Comparison of ENCODE assay signal across 16 cellular contexts in genomic region chr2:113873867-113874266, GRCh38. TPM values are rescaled to one million over a fixed set of nuclear protein-coding genes. Genes with fewer than 3 reads are reported as not detected.
DNase-seq lines count a peak whose midpoint lies in the region; ATAC-seq and TF ChIP-seq lines count a peak whose summit lies in the region.
"Had no signal": no experiment of that assay in that cellular context is flagged by ENCODE, and none has a peak within 500 bp of the region (broad histone marks: within the 10 kb centered on the region; RNA-seq: fewer than 3 reads in every experiment).

No MANE protein-coding gene starts in this region.

- no peak overlapping the region for H3K9ac ChIP-seq in SK-N-SH

- H3K36me3 ChIP-seq in SK-N-SH (replicated peaks in 1 of 2; ENCODE audit: control insufficient read depth in 1 of 2, insufficient read depth in 2 of 2, low read length in 1 of 2): no peaks in the 10 kb centered on the region
- H3K36me3 ChIP-seq in right lobe of liver: no peaks in the 10 kb centered on the region
- H3K36me3 ChIP-seq: MG63 had no signal

- no peaks in the 10 kb centered on the region for H3K36me3 Mint-ChIP-seq in nephron progenitor cell (ENCODE audit: low read depth)
- no peaks in the 10 kb centered on the region for H3K36me3 Mint-ChIP-seq in effector memory CD8-positive, alpha-beta T cell (ENCODE audit: insufficient read depth)

- H3K9me3 ChIP-seq in SK-N-SH (no peaks in the 10 kb centered on the region), right lobe of liver (no peaks in the 10 kb centered on the region)
- H3K9me3 ChIP-seq: MG63 had no signal

- CTCF ChIA-PET in SK-N-SH (lab: Yijun Ruan, JAX): no interaction called here

- no peak for TF ChIP-seq CTCF in SK-N-SH (IDR thresholded peaks at IDR 0.05)
- no peak for TF ChIP-seq CTCF in VCaP (conservative IDR thresholded peaks at IDR 0.05)
- no peak for TF ChIP-seq CTCF in nephron progenitor cell (IDR thresholded peaks at IDR 0.05)
- TF ChIP-seq CTCF in right lobe of liver (IDR thresholded peaks at IDR 0.05): no peak

- no peak for TF ChIP-seq POLR2A in right lobe of liver (IDR thresholded peaks at IDR 0.05)

- no peak for DNase-seq in SK-N-SH
- DNase-seq in EH (ENCODE audit: low read depth): peak; percentile 53
- no peak for DNase-seq in nephron progenitor cell
- DNase-seq in effector memory CD8-positive, alpha-beta T cell: no peak
- no peak for DNase-seq in right lobe of liver
- DNase-seq: 8988T, MG63, NCI-H1092, NCI-H2081 treated with DMSO at 0.1 percent for 48 hours, NCI-H510A treated with DMSO at 0.1 percent for 48 hours, NCI-H82, SHP77 had no signal

- peak overlapping the region; percentile 33; the same call in 1 of the 2 replicates for H3K4me2 ChIP-seq in SK-N-SH

- peaks cover 13% of the 10 kb centered on the region for H3F3A ChIP-seq in SK-N-SH (replicated peaks; ENCODE audit: insufficient read depth)

- no peak overlapping the region for H3K4me3 Mint-ChIP-seq in nephron progenitor cell
- no peak overlapping the region for H3K4me3 Mint-ChIP-seq in effector memory CD8-positive, alpha-beta T cell

- H3K9me3 Mint-ChIP-seq in nephron progenitor cell: no peaks in the 10 kb centered on the region
- H3K9me3 Mint-ChIP-seq in effector memory CD8-positive, alpha-beta T cell: no peaks in the 10 kb centered on the region

- no peaks in the 10 kb centered on the region for H3K9me2 ChIP-seq in SK-N-SH

- no peak overlapping the region for H3K4me3 ChIP-seq in SK-N-SH (ENCODE audit: low read depth in 2 of 2, low read length in 1 of 2)
- no peak overlapping the region for H3K4me3 ChIP-seq in right lobe of liver
- H3K4me3 ChIP-seq: MG63 had no signal

- POLR2A ChIA-PET in SK-N-SH (lab: Yijun Ruan, JAX): no interaction called here

- H3K27ac ChIP-seq in SK-N-SH (ENCODE audit: low read depth in 2 of 2, low read length in 1 of 2) (no peak overlapping the region), VCaP (peak overlapping the region; percentile 82), right lobe of liver (no peak overlapping the region)

- H3K4me1 ChIP-seq in SK-N-SH (ENCODE audit: control insufficient read depth in 1 of 2, insufficient read depth in 2 of 2, low read depth in 1 of 2, low read length in 1 of 2) (peaks cover 4 to 7% of the 10 kb centered on the region in 2 experiments; a peak in 3 of 4 replicates), right lobe of liver (peaks cover 0 to 3% (median 0%) of the 10 kb centered on the region in 4 donors)

- H3K27me3 Mint-ChIP-seq in nephron progenitor cell (ENCODE audit: low read depth, poor library complexity): no peaks in the 10 kb centered on the region
- H3K27me3 Mint-ChIP-seq in effector memory CD8-positive, alpha-beta T cell: no peaks in the 10 kb centered on the region

- H4K20me1 ChIP-seq in SK-N-SH (ENCODE audit: insufficient read depth): no peaks in the 10 kb centered on the region

- peak overlapping the region; percentile 34 for H3K27ac Mint-ChIP-seq in nephron progenitor cell
- H3K27ac Mint-ChIP-seq in effector memory CD8-positive, alpha-beta T cell: peak overlapping the region in 1 of 2 donors; percentile 7

- TF ChIP-seq RAD21 in SK-N-SH (IDR thresholded peaks at IDR 0.05; ENCODE audit: low read length): no peak

- H3K4me1 Mint-ChIP-seq in nephron progenitor cell: peaks cover 35% of the 10 kb centered on the region
- H3K4me1 Mint-ChIP-seq in effector memory CD8-positive, alpha-beta T cell (ENCODE audit: low read depth in 2 of 2): peaks cover 0 to 13% of the 10 kb centered on the region in 2 donors

- no peak overlapping the region for H2AFZ ChIP-seq in SK-N-SH (ENCODE audit: low read depth)

- ATAC-seq in SK-N-SH treated with all-trans-retinoic acid at 6 μM for 48 hours (no peak), HG02970 (IDR thresholded peaks at IDR 0.05; ENCODE audit: low FRiP score, unreplicated experiment) (no peak), right lobe of liver (no peak)
- ATAC-seq in effector memory CD8-positive, alpha-beta T cell (replicated peaks): no peak
- ATAC-seq: HepG2 had no signal

- TF ChIP-seq EP300 in SK-N-SH (IDR thresholded peaks at IDR 0.05; ENCODE audit: borderline replicate concordance in 1 of 2, low read depth in 1 of 2, low read length in 1 of 2): no peak

- WGBS in SK-N-SH (ENCODE audit: low lambda C conversion rate): 47% methylated on average over 3 of the region's 3 CpGs
- 35% methylated on average over 3 of the region's 3 CpGs for WGBS in right lobe of liver (ENCODE audit: insufficient coverage, low coverage, low lambda C conversion rate, missing lambda C conversion rate)

- intact Hi-C loops in right lobe of liver (cut with DNase I): no loop called here

- H3K27me3 ChIP-seq in SK-N-SH (ENCODE audit: insufficient read depth): no peaks in the 10 kb centered on the region
- no peaks in the 10 kb centered on the region for H3K27me3 ChIP-seq in right lobe of liver
- H3K27me3 ChIP-seq: MG63 had no signal

- H3K79me2 ChIP-seq in SK-N-SH (ENCODE audit: insufficient read depth): no peaks in the 10 kb centered on the region

TF ChIP-seq in SK-N-SH, 30 proteins besides CTCF, POLR2A, EP300 and RAD21 (continues in another document):
- no peak for TF ChIP-seq ZBTB33 (IDR thresholded peaks at IDR 0.05; ENCODE audit: borderline replicate concordance, low read depth)
- TF ChIP-seq USF2 (IDR thresholded peaks at IDR 0.05; ENCODE audit: borderline replicate concordance, low read depth, low read length): no peak
- TF ChIP-seq YY1 (IDR thresholded peaks at IDR 0.05; ENCODE audit: low read depth): no peak
- TF ChIP-seq POLR2AphosphoS5 (IDR thresholded peaks at IDR 0.05; ENCODE audit: low read depth, low read length): no peak
- no peak for TF ChIP-seq JUND (IDR thresholded peaks at IDR 0.05)
- no peak for TF ChIP-seq SIN3A (IDR thresholded peaks at IDR 0.05; ENCODE audit: borderline replicate concordance, low read depth, low read length)
- TF ChIP-seq GATA2 (CRISPR knock-in tag; IDR thresholded peaks at IDR 0.05): no peak
- TF ChIP-seq SMC3 (IDR thresholded peaks at IDR 0.05; ENCODE audit: low read depth, low read length): no peak

TF ChIP-seq in SK-N-SH treated with all-trans-retinoic acid at 6 μM for 48 hours, 23 proteins besides CTCF, POLR2A, EP300 and RAD21:
- TF ChIP-seq PPARA (CRISPR knock-in tag; IDR thresholded peaks at IDR 0.05; ENCODE audit: borderline replicate concordance) (no peak), ZFP3 (CRISPR knock-in tag; IDR thresholded peaks at IDR 0.05) (no peak), SNAI2 (CRISPR knock-in tag; IDR thresholded peaks at IDR 0.05) (no peak), TOX (CRISPR knock-in tag; IDR thresholded peaks at IDR 0.05; ENCODE audit: borderline replicate concordance) (no peak), ZNF565 (CRISPR knock-in tag; conservative IDR thresholded peaks at IDR 0.05; ENCODE audit: low read depth) (no peak), ARNTL (CRISPR knock-in tag; IDR thresholded peaks at IDR 0.05; ENCODE audit: borderline replicate concordance, low read depth) (no peak), ZNF8 (CRISPR knock-in tag; IDR thresholded peaks at IDR 0.05) (no peak)
- TF ChIP-seq, protein P1, sequence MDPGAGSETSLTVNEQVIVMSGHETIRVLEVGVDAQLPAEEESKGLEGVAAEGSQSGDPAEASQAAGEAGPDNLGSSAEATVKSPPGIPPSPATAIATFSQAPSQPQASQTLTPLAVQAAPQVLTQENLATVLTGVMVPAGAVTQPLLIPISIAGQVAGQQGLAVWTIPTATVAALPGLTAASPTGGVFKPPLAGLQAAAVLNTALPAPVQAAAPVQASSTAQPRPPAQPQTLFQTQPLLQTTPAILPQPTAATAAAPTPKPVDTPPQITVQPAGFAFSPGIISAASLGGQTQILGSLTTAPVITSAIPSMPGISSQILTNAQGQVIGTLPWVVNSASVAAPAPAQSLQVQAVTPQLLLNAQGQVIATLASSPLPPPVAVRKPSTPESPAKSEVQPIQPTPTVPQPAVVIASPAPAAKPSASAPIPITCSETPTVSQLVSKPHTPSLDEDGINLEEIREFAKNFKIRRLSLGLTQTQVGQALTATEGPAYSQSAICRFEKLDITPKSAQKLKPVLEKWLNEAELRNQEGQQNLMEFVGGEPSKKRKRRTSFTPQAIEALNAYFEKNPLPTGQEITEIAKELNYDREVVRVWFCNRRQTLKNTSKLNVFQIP (CRISPR knock-in tag; IDR thresholded peaks at IDR 0.05; ENCODE audit: borderline replicate concordance, low read depth): no peak
- TF ChIP-seq, protein P2, sequence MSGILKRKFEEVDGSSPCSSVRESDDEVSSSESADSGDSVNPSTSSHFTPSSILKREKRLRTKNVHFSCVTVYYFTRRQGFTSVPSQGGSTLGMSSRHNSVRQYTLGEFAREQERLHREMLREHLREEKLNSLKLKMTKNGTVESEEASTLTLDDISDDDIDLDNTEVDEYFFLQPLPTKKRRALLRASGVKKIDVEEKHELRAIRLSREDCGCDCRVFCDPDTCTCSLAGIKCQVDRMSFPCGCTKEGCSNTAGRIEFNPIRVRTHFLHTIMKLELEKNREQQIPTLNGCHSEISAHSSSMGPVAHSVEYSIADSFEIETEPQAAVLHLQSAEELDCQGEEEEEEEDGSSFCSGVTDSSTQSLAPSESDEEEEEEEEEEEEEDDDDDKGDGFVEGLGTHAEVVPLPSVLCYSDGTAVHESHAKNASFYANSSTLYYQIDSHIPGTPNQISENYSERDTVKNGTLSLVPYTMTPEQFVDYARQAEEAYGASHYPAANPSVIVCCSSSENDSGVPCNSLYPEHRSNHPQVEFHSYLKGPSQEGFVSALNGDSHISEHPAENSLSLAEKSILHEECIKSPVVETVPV (CRISPR knock-in tag; IDR thresholded peaks at IDR 0.05): no peak

RNA-seq across cellular contexts. Expression of gene ACTR3, which starts 16.0 kb away (rescaled TPM):
- 90.8 and 111 TPM in 2 replicates for polyA plus RNA-seq in SK-N-SH (2012; rRNA removed)
- polyA plus RNA-seq in SK-N-SH (2012; cell fraction: cytosol; rRNA removed): 130 and 172 TPM in 2 replicates
- polyA plus RNA-seq in SK-N-SH (2012; cell fraction: nucleus; rRNA removed): 35.2 and 85.3 TPM in 2 replicates
- total RNA-seq in right lobe of liver: 100 to 1,000 TPM in 1 of 6 experiments, 10 to 100 TPM in 5; 44.1 to 108 (median 66.2) TPM
